Comparison of ENCODE assay signal across 7 cellular contexts in the genomic region with DNA sequence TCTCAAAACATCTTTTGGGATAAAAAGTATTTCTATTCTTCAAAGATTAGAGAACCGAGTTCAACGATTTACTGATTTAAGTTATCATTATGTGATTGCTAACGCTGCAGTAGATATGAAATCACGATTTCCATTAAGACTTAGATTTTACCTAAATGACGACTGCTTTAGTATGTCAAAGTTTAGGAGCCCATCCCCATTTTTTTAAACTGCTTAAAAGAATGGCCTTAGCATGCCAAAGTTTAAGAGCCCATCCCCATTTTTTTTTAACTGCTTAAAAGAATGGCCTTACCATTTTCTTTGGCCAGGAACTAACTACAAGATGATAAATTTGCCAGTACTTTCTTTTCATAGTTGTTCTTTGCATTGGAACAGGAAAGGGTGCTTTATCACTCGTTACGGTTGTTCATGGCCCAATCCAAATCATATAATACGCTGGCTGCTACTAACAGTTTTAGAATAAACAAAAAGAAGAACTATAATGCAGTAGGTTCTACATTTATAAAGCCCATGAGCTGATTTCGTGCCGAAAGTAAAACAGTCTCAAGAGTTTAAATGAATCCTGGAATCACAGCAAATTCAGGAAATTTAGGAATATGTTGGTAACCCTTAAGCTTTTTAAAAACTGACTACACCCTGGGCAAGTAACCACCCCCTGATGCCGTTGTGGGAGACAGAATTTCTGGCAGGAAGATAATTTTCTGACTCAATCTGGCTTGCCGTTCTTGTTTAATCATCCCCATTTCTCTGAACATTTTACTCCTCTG. TPM values are rescaled to one million over a fixed set of nuclear protein-coding genes. Genes with fewer than 3 reads are reported as not detected.
DNase-seq lines count a peak whose midpoint lies in the region; ATAC-seq, FAIRE-seq and TF ChIP-seq lines count a peak whose summit lies in the region.

No MANE protein-coding gene starts in this region.

- H3K36me3 ChIP-seq in GM06990 (ENCODE audit: control insufficient read depth, insufficient read depth, low read length) (no peaks in the 10 kb centered on the region), mucosa of descending colon (ENCODE audit: low read depth) (no peaks in the 10 kb centered on the region)

- no peaks in the 10 kb centered on the region for H3K27me3 ChIP-seq in GM06990 (replicated peaks; ENCODE audit: control insufficient read depth, insufficient read depth, low read length)

- ATAC-seq in central memory CD8-positive, alpha-beta T cell (replicated peaks; ENCODE audit: extremely low read depth, poor library complexity, severe bottlenecking) = no peak
- ATAC-seq in mucosa of descending colon (no peak), esophagus mucosa (no peak)

- FAIRE-seq in GM19239 (lab: Jason Lieb, UNC) = no peak

- peaks cover 28% of the 10 kb centered on the region for H3K36me3 Mint-ChIP-seq in central memory CD8-positive, alpha-beta T cell (ENCODE audit: insufficient read depth)

- no peaks in the 10 kb centered on the region for H3K9me3 Mint-ChIP-seq in central memory CD8-positive, alpha-beta T cell

- no peaks in the 10 kb centered on the region for H3K4me1 ChIP-seq in mucosa of descending colon (ENCODE audit: low read depth)

- DNase-seq in GM06990 (ENCODE audit: extremely low read depth, insufficient read length) = no peak
- peak; percentile 38 for DNase-seq in NCI-H226
- DNase-seq in central memory CD8-positive, alpha-beta T cell (ENCODE audit: low spot score in 2 of 2) = no peak
- no peak for DNase-seq in mucosa of descending colon
- DNase-seq in putamen (ENCODE audit: low spot score) = no peak
- no peak for DNase-seq in GM19239 (ENCODE audit: insufficient read length, low spot score)

- peaks cover 20% of the 10 kb centered on the region for H3K4me1 Mint-ChIP-seq in central memory CD8-positive, alpha-beta T cell

- no peaks in the 10 kb centered on the region for H3K27me3 Mint-ChIP-seq in central memory CD8-positive, alpha-beta T cell

- peak overlapping the region; percentile 95 for H3K27ac Mint-ChIP-seq in central memory CD8-positive, alpha-beta T cell (ENCODE audit: low read depth)

- peak overlapping the region; percentile 74 for H3K4me3 Mint-ChIP-seq in central memory CD8-positive, alpha-beta T cell

- TF ChIP-seq CTCF in GM06990 (IDR thresholded peaks at IDR 0.05; ENCODE audit: insufficient read depth, low read length, poor library complexity, severe bottlenecking) (no peak), mucosa of descending colon (IDR thresholded peaks at IDR 0.05) (no peak)

- intact Hi-C loops in mucosa of descending colon (cut with DNase I, micrococcal nuclease) = no loop called here

- H3K4me3 ChIP-seq in GM06990 (replicated peaks; ENCODE audit: low read depth, low read length) (peak overlapping the region; percentile 97), mucosa of descending colon (peak overlapping the region; percentile 4)

- no peaks in the 10 kb centered on the region for H3K9me3 ChIP-seq in mucosa of descending colon

RNA-seq across cellular contexts. Expression of gene TSC22D2, which starts 0.9 kb away (rescaled TPM):
- total RNA-seq in mucosa of descending colon = 10 to 100 TPM; 21.8 to 35.5 (median 31.3) TPM
- 28.1 TPM for total RNA-seq in esophagus mucosa
